12 cellular contexts compared by ENCODE assay signal in genomic region chr3:185813691-185814215, GRCh38. TPM values are rescaled to one million over a fixed set of nuclear protein-coding genes. Genes with fewer than 3 reads are reported as not detected.
DNase-seq lines count a peak whose midpoint lies in the region; ATAC-seq and TF ChIP-seq lines count a peak whose summit lies in the region.
"Had no signal": no experiment of that assay in that cellular context is flagged by ENCODE, and none has a peak within 500 bp of the region (broad histone marks: within the 10 kb centered on the region; RNA-seq: fewer than 3 reads in every experiment).

No MANE protein-coding gene starts in this region.

- DNase-seq in Daoy (ENCODE audit: low read depth) (peak; percentile 92), Karpas-422 (no peak), brain microvascular endothelial cell (peak; percentile 73), islet precursor cell (peak; percentile 96), DMS 273 treated with DMSO at 0.1 percent for 48 hours (lab: John Stamatoyannopoulos, UW) (no peak), PC-3 (no peak)
- DNase-seq: activated CD8-positive, alpha-beta memory T cell treated with anti-CD3 and anti-CD28 coated beads, Interleukin-2, amount 50 U/mL, for 48 hours; CD4-positive, alpha-beta T cell; colonic mucosa; left colon had no signal

- H3K9me3 ChIP-seq in Karpas-422 (ENCODE audit: low read length) = no peaks in the 10 kb centered on the region
- H3K9me3 ChIP-seq in PC-3 (ENCODE audit: low read length) = no peaks in the 10 kb centered on the region
- H3K9me3 ChIP-seq: colonic mucosa had no signal

- H3K9ac ChIP-seq in Karpas-422 (ENCODE audit: low read length) (no peak overlapping the region), PC-3 (ENCODE audit: low read length) (no peak overlapping the region)

- H3F3A ChIP-seq in PC-3 (ENCODE audit: low read length, unreplicated experiment) = no peaks in the 10 kb centered on the region

- H4K20me1 ChIP-seq in Karpas-422 (ENCODE audit: insufficient read depth, low read depth, low read length) = no peaks in the 10 kb centered on the region
- peaks cover 64% of the 10 kb centered on the region for H4K20me1 ChIP-seq in PC-3 (ENCODE audit: low read length)

- peaks cover 8% of the 10 kb centered on the region for H3K4me1 ChIP-seq in Karpas-422 (ENCODE audit: low read length)
- H3K4me1 ChIP-seq in PC-3 (ENCODE audit: insufficient read depth, low read length) = peaks cover 26% of the 10 kb centered on the region
- H3K4me1 ChIP-seq: colonic mucosa had no signal

- POLR2A ChIA-PET in PC-3 (lab: Charles Lee; ENCODE audit: unreplicated experiment) = interaction anchor here (0.5 kb wide), 1 partner anchor 266 kb away, joined by 3 read pairs; no protein-coding TSS in a partner anchor

- CTCF ChIA-PET in PC-3 (lab: Charles Lee) = no interaction called here

- no peak overlapping the region for H3K27ac ChIP-seq in Karpas-422 (ENCODE audit: low read length)
- peak overlapping the region; percentile 67 for H3K27ac ChIP-seq in brain microvascular endothelial cell
- no peak overlapping the region for H3K27ac ChIP-seq in PC-3 (ENCODE audit: low read length)
- H3K27ac ChIP-seq: colonic mucosa had no signal

- H3K4me3 ChIP-seq in Karpas-422 (ENCODE audit: low read length) = no peak overlapping the region
- no peak overlapping the region for H3K4me3 ChIP-seq in brain microvascular endothelial cell (ENCODE audit: low read depth, low read length)
- H3K4me3 ChIP-seq in PC-3 (ENCODE audit: low read length) = no peak overlapping the region
- H3K4me3 ChIP-seq: colonic mucosa had no signal

- intact Hi-C loops in PC-3 (cut with micrococcal nuclease) = no loop called here

- in situ Hi-C loops in brain microvascular endothelial cell (cut with HindIII; ENCODE audit: low pct_ligation_motif_present, low sequenced_read_pairs) = no loop called here

- no peak for TF ChIP-seq CTCF in brain microvascular endothelial cell (IDR thresholded peaks at IDR 0.05; ENCODE audit: low read depth, low read length, missing control alignments)
- no peak for TF ChIP-seq CTCF in PC-3 (conservative IDR thresholded peaks at IDR 0.05; ENCODE audit: low read depth, low read length)

- H3K27me3 ChIP-seq in Karpas-422 (ENCODE audit: low read length) (no peaks in the 10 kb centered on the region), brain microvascular endothelial cell (replicated peaks) (no peaks in the 10 kb centered on the region), PC-3 (ENCODE audit: low read length) (no peaks in the 10 kb centered on the region)
- H3K27me3 ChIP-seq: colonic mucosa had no signal

- ATAC-seq in HG03520 (IDR thresholded peaks at IDR 0.05; ENCODE audit: unreplicated experiment) (no peak), HG02981 (IDR thresholded peaks at IDR 0.05; ENCODE audit: unreplicated experiment) (no peak), PC-3 (no peak)
- ATAC-seq: left colon had no signal

- peak overlapping the region; percentile 19 for H2AFZ ChIP-seq in Karpas-422 (ENCODE audit: low read length)
- no peak overlapping the region for H2AFZ ChIP-seq in PC-3 (ENCODE audit: low read length)

- H3K9me2 ChIP-seq in Karpas-422 (replicated peaks; ENCODE audit: insufficient read depth, low read length) (no peaks in the 10 kb centered on the region), PC-3 (replicated peaks; ENCODE audit: low read length) (no peaks in the 10 kb centered on the region)

- no peaks in the 10 kb centered on the region for H3K36me3 ChIP-seq in Karpas-422 (ENCODE audit: insufficient read depth, low read length)
- no peaks in the 10 kb centered on the region for H3K36me3 ChIP-seq in brain microvascular endothelial cell (replicated peaks)
- H3K36me3 ChIP-seq in PC-3 (ENCODE audit: low read depth, low read length) = peaks cover 8% of the 10 kb centered on the region
- H3K36me3 ChIP-seq: colonic mucosa had no signal

- H3K4me2 ChIP-seq in Karpas-422 (ENCODE audit: low read depth, low read length, poor library complexity, severe bottlenecking) = no peak overlapping the region
- H3K4me2 ChIP-seq in PC-3 (ENCODE audit: low read length) = no peak overlapping the region

- H3K79me2 ChIP-seq in Karpas-422 (ENCODE audit: low read length) (no peaks in the 10 kb centered on the region), PC-3 (ENCODE audit: low read length) (peaks cover 100% of the 10 kb centered on the region)

- no TSS peak for BruUV-seq in PC-3 (replicated peaks; lab: Mats Ljungman, UMichigan)

RNA-seq across cellular contexts. Expression of gene IGF2BP2, which starts 11.1 kb away (rescaled TPM):
- 44.6 and 69.2 TPM in 2 replicates for total RNA-seq in Daoy (2014; rRNA removed; shearing (Covaris generic))
- 0.18 and 0.67 TPM in 2 replicates for total RNA-seq in Karpas-422 (2014; rRNA removed; shearing (Covaris generic); ENCODE audit: low replicate concordance)
- total RNA-seq in PC-3 (2014; rRNA removed) = 81.2 and 105 TPM in 2 replicates

Comparison
In these comparisons a context has a peak if more than half of its experiments do, and no peak if none do; other contexts are left out.
1. DNase-seq: peak in Daoy (single experiment), brain microvascular endothelial cell (single experiment) and islet precursor cell (single experiment); none in Karpas-422 (single experiment), DMS 273 treated with DMSO at 0.1 percent for 48 hours (single experiment) and PC-3 (single experiment).
2. RNA of gene IGF2BP2, which starts 11.1 kb away (total RNA-seq): 81.2 to 105 TPM in PC-3 and 44.6 to 69.2 TPM in Daoy; 0.18 to 0.67 TPM in Karpas-422; every median in the first group is over 10 times any median in the second.